21 cellular contexts compared by ENCODE assay signal in genomic region chr2:191759650-191760049, GRCh38.
"Had no signal": no experiment of that assay in that cellular context is flagged by ENCODE, and none has a peak within 500 bp of the region (broad histone marks: within the 10 kb centered on the region; RNA-seq: fewer than 3 reads in every experiment).

No MANE protein-coding gene starts in this region.

- H3K4me3 Mint-ChIP-seq: activated naive CD4-positive, alpha-beta T cell treated with anti-CD3 and anti-CD28 coated beads, Interleukin-2, amount 10 ng/mL, durations not matched to agents 7 days and 5 days; activated naive CD8-positive, alpha-beta T cell treated with anti-CD3 and anti-CD28 coated beads, Interleukin-2, amount 10 ng/mL, durations not matched to agents 7 days and 5 days; activated T-cell treated with anti-CD3 and anti-CD28 coated beads, Interleukin-2, amount 50 U/mL, for 24 hours; brain; nephron progenitor cell; T-helper 1 cell treated with Interleukin-12 subunit alpha and Interleukin-12 subunit beta and Interleukin-4 antibody, amounts not matched to agents 30 μg/mL and 1 μg/mL, for 36 hours had no signal

- H3K36me3 ChIP-seq: ascending aorta, cardiac muscle cell, heart right ventricle, left lung, lower lobe of right lung, neutrophil, ovary, right lobe of liver had no signal

- H3K27me3 ChIP-seq: ascending aorta, left lung, neutrophil, ovary, right lobe of liver, testis had no signal

- H3K27ac ChIP-seq: ascending aorta, cardiac muscle cell, coronary artery, dorsolateral prefrontal cortex, heart right ventricle, lower lobe of right lung, neutrophil, ovary, right lobe of liver, testis, VCaP had no signal

- H3K9me3 ChIP-seq: ascending aorta, heart right ventricle, left lung, lower lobe of right lung, mucosa of descending colon, neutrophil, ovary, right lobe of liver, testis had no signal

- H3K27me3 Mint-ChIP-seq: brain, progenitor cell of endocrine pancreas had no signal

- H3K4me1 ChIP-seq: ascending aorta, left lung, right lobe of liver, testis had no signal

- H3K27ac Mint-ChIP-seq: activated naive CD4-positive, alpha-beta T cell treated with anti-CD3 and anti-CD28 coated beads, Interleukin-2, amount 10 ng/mL, durations not matched to agents 7 days and 5 days; activated naive CD8-positive, alpha-beta T cell treated with anti-CD3 and anti-CD28 coated beads, Interleukin-2, amount 10 ng/mL, durations not matched to agents 7 days and 5 days; activated T-cell treated with anti-CD3 and anti-CD28 coated beads, Interleukin-2, amount 50 U/mL, for 24 hours; nephron progenitor cell; progenitor cell of endocrine pancreas; T-helper 1 cell treated with Interleukin-12 subunit alpha and Interleukin-12 subunit beta and Interleukin-4 antibody, amounts not matched to agents 30 μg/mL and 1 μg/mL, for 36 hours had no signal

- H3K4me3 ChIP-seq: ascending aorta, cardiac muscle cell, coronary artery, dorsolateral prefrontal cortex, heart right ventricle, left lung, lower lobe of right lung, mucosa of descending colon, ovary, right lobe of liver, testis had no signal

- H3K4me1 Mint-ChIP-seq: activated naive CD4-positive, alpha-beta T cell treated with anti-CD3 and anti-CD28 coated beads, Interleukin-2, amount 10 ng/mL, durations not matched to agents 7 days and 5 days had no signal

- H3K9me3 Mint-ChIP-seq: activated naive CD4-positive, alpha-beta T cell treated with anti-CD3 and anti-CD28 coated beads, Interleukin-2, amount 10 ng/mL, durations not matched to agents 7 days and 5 days; activated naive CD8-positive, alpha-beta T cell treated with anti-CD3 and anti-CD28 coated beads, Interleukin-2, amount 10 ng/mL, durations not matched to agents 7 days and 5 days; activated T-cell treated with anti-CD3 and anti-CD28 coated beads, Interleukin-2, amount 50 U/mL, for 24 hours; T-helper 1 cell treated with Interleukin-12 subunit alpha and Interleukin-12 subunit beta and Interleukin-4 antibody, amounts not matched to agents 30 μg/mL and 1 μg/mL, for 36 hours had no signal

- DNase-seq: activated gamma-delta T cell; activated naive CD8-positive, alpha-beta T cell treated with anti-CD3 and anti-CD28 coated beads, Interleukin-2, amount 10 ng/mL, durations not matched to agents 7 days and 5 days; dorsolateral prefrontal cortex; ovary had no signal
